In genomic region chr9:135119496-135120064, GRCh38 we compare ENCODE assay signal across 25 cellular contexts. TPM values are rescaled to one million over a fixed set of nuclear protein-coding genes. Genes with fewer than 3 reads are reported as not detected.
A peak's percentile ranks its signal among the peaks of the same experiment; 100 is the strongest.
DNase-seq lines count a peak whose midpoint lies in the region; ATAC-seq and TF ChIP-seq lines count a peak whose summit lies in the region.
"Had no signal": no experiment of that assay in that cellular context is flagged by ENCODE, and none has a peak within 500 bp of the region (broad histone marks: within the 10 kb centered on the region; RNA-seq: fewer than 3 reads in every experiment).

No MANE protein-coding gene starts in this region.

- no peak for ATAC-seq in lower lobe of right lung
- ATAC-seq in upper lobe of right lung, result no peak
- ATAC-seq: GM12878 had no signal

- H3K9me3 ChIP-seq in lower lobe of right lung (no peaks in the 10 kb centered on the region), upper lobe of right lung (no peaks in the 10 kb centered on the region), testis (no peaks in the 10 kb centered on the region)
- H3K9me3 ChIP-seq: BE2C had no signal

- H3K4me1 ChIP-seq in lower lobe of right lung, result no peaks in the 10 kb centered on the region
- no peaks in the 10 kb centered on the region for H3K4me1 ChIP-seq in upper lobe of right lung
- no peaks in the 10 kb centered on the region for H3K4me1 ChIP-seq in testis
- H3K4me1 ChIP-seq: BLaER1 had no signal

- H3K9me3 Mint-ChIP-seq in chondrocyte (ENCODE audit: low read depth) (peaks cover 18% of the 10 kb centered on the region), endothelial cell (ENCODE audit: unreplicated experiment) (no peaks in the 10 kb centered on the region)

- DNase-seq in chondrocyte (ENCODE audit: low spot score) (peak; percentile 83), endothelial cell (ENCODE audit: low spot score) (no peak), lower lobe of right lung (peak; percentile 30), upper lobe of right lung (peak; percentile 56), H7 (no peak), testis (no peak)
- DNase-seq in stimulated activated CD8-positive, alpha-beta memory T cell treated with anti-CD3 and anti-CD28 coated beads, Interleukin-4, amount 100 ng/mL, for 48 hours, result no peak
- DNase-seq: 8988T; ACHN; BE2C; C1 segment of cervical spinal cord; CD4-positive, alpha-beta memory T cell; CD4-positive, CD25-positive, alpha-beta regulatory T cell; CD8-positive, alpha-beta memory T cell; COR-L47; DMS 273 treated with DMSO at 0.1 percent for 48 hours; DMS153; DMS53; DMS79; DND-41; EL; GDM1 had no signal

- TF ChIP-seq CTCF in chondrocyte (IDR thresholded peaks at IDR 0.05) (no peak), endothelial cell (IDR thresholded peaks at IDR 0.05; ENCODE audit: unreplicated experiment) (no peak), lower lobe of right lung (IDR thresholded peaks at IDR 0.05) (no peak), upper lobe of right lung (IDR thresholded peaks at IDR 0.05) (no peak), testis (IDR thresholded peaks at IDR 0.05) (no peak)

- 90 to 96% methylated on average over 13 to 30 of the region's 30 CpGs for WGBS in testis, 2 donors

- no peaks in the 10 kb centered on the region for H3K36me3 ChIP-seq in lower lobe of right lung
- H3K36me3 ChIP-seq in upper lobe of right lung, result no peaks in the 10 kb centered on the region
- peaks cover 7% of the 10 kb centered on the region for H3K36me3 ChIP-seq in H7 (replicated peaks; ENCODE audit: control insufficient read depth, insufficient read depth, low read length)
- H3K36me3 ChIP-seq in testis (ENCODE audit: low read depth, missing control alignments), result no peaks in the 10 kb centered on the region
- H3K36me3 ChIP-seq: BLaER1 had no signal

- H3K4me3 ChIP-seq in lower lobe of right lung (no peak overlapping the region), upper lobe of right lung (no peak overlapping the region), H7 (ENCODE audit: insufficient read depth, low read depth, low read length) (no peak overlapping the region), testis (no peak overlapping the region)
- H3K4me3 ChIP-seq: BLaER1, GM12878 had no signal

- H3K27me3 ChIP-seq in lower lobe of right lung (ENCODE audit: low read depth) (no peaks in the 10 kb centered on the region), upper lobe of right lung (no peaks in the 10 kb centered on the region), H7 (ENCODE audit: control insufficient read depth, insufficient read depth, low read length) (no peaks in the 10 kb centered on the region), testis (no peaks in the 10 kb centered on the region)
- H3K27me3 ChIP-seq: BE2C, BLaER1 had no signal

- H3K4me1 Mint-ChIP-seq in chondrocyte (ENCODE audit: low read depth), result no peaks in the 10 kb centered on the region
- no peaks in the 10 kb centered on the region for H3K4me1 Mint-ChIP-seq in endothelial cell (ENCODE audit: unreplicated experiment)
- H3K4me1 Mint-ChIP-seq: CD14-positive monocyte; CD4-positive, alpha-beta memory T cell; CD4-positive, CD25-positive, alpha-beta regulatory T cell; CD8-positive, alpha-beta memory T cell had no signal

- TF ChIP-seq POLR2A in testis (IDR thresholded peaks at IDR 0.05), result no peak

- H3K27ac ChIP-seq in lower lobe of right lung, result no peak overlapping the region
- no peak overlapping the region for H3K27ac ChIP-seq in upper lobe of right lung
- H3K27ac ChIP-seq in testis, result no peak overlapping the region
- H3K27ac ChIP-seq: BLaER1 had no signal

- H3K4me3 Mint-ChIP-seq in chondrocyte (ENCODE audit: unreplicated experiment) (no peak overlapping the region), endothelial cell (ENCODE audit: unreplicated experiment) (peak overlapping the region; percentile 47)
- H3K4me3 Mint-ChIP-seq: CD14-positive monocyte; CD4-positive, alpha-beta memory T cell had no signal

- H3K36me3 Mint-ChIP-seq in chondrocyte (ENCODE audit: low read depth), result no peaks in the 10 kb centered on the region
- no peaks in the 10 kb centered on the region for H3K36me3 Mint-ChIP-seq in endothelial cell (ENCODE audit: low read depth, unreplicated experiment)
- H3K36me3 Mint-ChIP-seq: CD14-positive monocyte; CD4-positive, alpha-beta memory T cell; CD4-positive, CD25-positive, alpha-beta regulatory T cell; CD8-positive, alpha-beta memory T cell had no signal

- H3K27ac Mint-ChIP-seq in chondrocyte (ENCODE audit: unreplicated experiment), result no peak overlapping the region
- H3K27ac Mint-ChIP-seq in endothelial cell (ENCODE audit: unreplicated experiment), result no peak overlapping the region
- H3K27ac Mint-ChIP-seq: CD4-positive, alpha-beta memory T cell; CD8-positive, alpha-beta memory T cell had no signal

- intact Hi-C loops in lower lobe of right lung (cut with DNase I) (no loop called here), upper lobe of right lung (cut with DNase I) (no loop called here), testis (cut with DNase I; ENCODE audit: low total_unique reads) (no loop called here)

- H3K27me3 Mint-ChIP-seq in chondrocyte (ENCODE audit: low read depth) (peaks cover 12% of the 10 kb centered on the region), endothelial cell (ENCODE audit: unreplicated experiment) (peaks cover 12% of the 10 kb centered on the region)
- H3K27me3 Mint-ChIP-seq: CD4-positive, CD25-positive, alpha-beta regulatory T cell had no signal

RNA-seq across cellular contexts. Expression of gene OLFM1, which starts 32.1 kb away (rescaled TPM):
- 1.2 to 4.2 TPM (median 2.8 TPM) in 3 replicates for total RNA-seq in chondrocyte
- 0.74 TPM for total RNA-seq in endothelial cell (ENCODE audit: unreplicated experiment)
- total RNA-seq in lower lobe of right lung, result 24.1 TPM
- total RNA-seq in upper lobe of right lung, result 26.0 TPM
- total RNA-seq in H7 (2014; rRNA removed; shearing (Covaris generic)), result 42.9 and 58.2 TPM in 2 replicates
- 10 to 100 TPM; 13.9 to 24.4 TPM for total RNA-seq in testis
- 16.0 TPM for polyA plus RNA-seq in testis (ENCODE audit: insufficient read depth, low read depth, low replicate concordance)
- total RNA-seq: CD4-positive, alpha-beta memory T cell; CD4-positive, CD25-positive, alpha-beta regulatory T cell; CD8-positive, alpha-beta memory T cell; GM12878 had no signal
- polyA plus RNA-seq: CD4-positive, alpha-beta memory T cell; CD4-positive, CD25-positive, alpha-beta regulatory T cell; CD8-positive, alpha-beta memory T cell; GM12878 had no signal

Comparison
In these comparisons a context has a peak if more than half of its experiments do, and no peak if none do; other contexts are left out.
1. DNase-seq: peak in chondrocyte (single experiment), lower lobe of right lung (single experiment) and upper lobe of right lung (single experiment); none in endothelial cell (single experiment), H7 (single experiment), stimulated activated CD8-positive, alpha-beta memory T cell treated with anti-CD3 and anti-CD28 coated beads, Interleukin-4, amount 100 ng/mL, for 48 hours (single experiment) and testis (single experiment).